Comparison of ENCODE assay signal across 1 cellular context in the genomic region with DNA sequence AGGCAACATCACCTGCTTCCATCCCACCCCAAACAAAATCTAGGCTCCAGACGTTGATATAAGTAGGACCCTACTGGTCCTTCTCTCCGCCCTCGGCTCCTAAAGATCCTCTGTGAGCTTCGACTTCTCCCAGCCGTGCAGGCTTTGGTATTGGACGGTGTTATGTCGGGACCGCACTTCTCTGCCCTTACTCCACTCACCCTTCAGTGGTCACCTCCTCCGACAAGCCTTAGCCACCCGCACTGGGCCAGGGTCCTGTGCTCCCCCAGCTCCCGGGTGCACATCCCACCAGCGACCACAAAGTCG.
TF ChIP-seq lines count a peak whose summit lies in the region.

No MANE protein-coding gene starts in this region.

TF ChIP-seq in HCT116, 20 proteins besides CTCF, POLR2A, EP300 and RAD21 (continued from another document):
- no peak for TF ChIP-seq YY1 (IDR thresholded peaks at IDR 0.05; ENCODE audit: extremely low read depth, insufficient replicate concordance, low read depth, low read length)
- TF ChIP-seq ATF3 (IDR thresholded peaks at IDR 0.05): no peak
- no peak for TF ChIP-seq EZH2 (IDR thresholded peaks at IDR 0.05)
TF ChIP-seq in HCT116: peak in this region for 0.
